Comparison of ENCODE assay signal across 1 cellular context in the genomic region with DNA sequence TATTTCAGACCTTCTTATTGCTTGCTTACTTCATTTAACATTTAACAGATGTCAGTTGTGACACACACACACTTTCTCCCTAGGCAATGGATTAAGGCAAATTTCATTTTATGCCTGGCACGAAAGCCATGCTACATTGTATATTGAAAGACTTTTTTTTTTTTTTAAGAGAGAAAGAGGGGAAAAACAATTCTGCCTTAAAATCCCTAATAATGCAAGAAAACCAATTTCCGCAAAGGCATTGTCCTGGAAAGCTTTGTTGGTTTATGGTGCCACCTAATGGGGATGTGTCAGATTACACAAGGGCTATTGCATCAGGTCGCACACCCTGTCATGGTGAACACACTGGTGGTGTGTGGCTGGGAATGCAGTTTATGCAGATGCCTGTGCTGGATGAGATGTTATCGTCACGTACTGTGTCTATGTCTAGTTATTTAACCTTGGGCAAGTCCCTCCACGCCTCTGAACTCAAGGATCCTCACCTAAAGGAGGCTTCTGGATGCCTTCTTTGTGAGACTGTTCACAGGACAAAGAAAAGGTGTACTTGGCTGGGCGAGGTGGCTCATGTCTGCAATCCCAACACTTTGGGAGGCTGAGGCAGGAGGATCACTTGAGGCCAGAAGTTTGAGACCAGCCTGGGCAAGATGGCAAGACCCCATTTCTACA.
TF ChIP-seq lines count a peak whose summit lies in the region.

No MANE protein-coding gene starts in this region.

TF ChIP-seq in K562, 482 proteins besides CTCF, POLR2A, EP300 and RAD21 (continued from another document and continues in another):
- TF ChIP-seq, protein P1, sequence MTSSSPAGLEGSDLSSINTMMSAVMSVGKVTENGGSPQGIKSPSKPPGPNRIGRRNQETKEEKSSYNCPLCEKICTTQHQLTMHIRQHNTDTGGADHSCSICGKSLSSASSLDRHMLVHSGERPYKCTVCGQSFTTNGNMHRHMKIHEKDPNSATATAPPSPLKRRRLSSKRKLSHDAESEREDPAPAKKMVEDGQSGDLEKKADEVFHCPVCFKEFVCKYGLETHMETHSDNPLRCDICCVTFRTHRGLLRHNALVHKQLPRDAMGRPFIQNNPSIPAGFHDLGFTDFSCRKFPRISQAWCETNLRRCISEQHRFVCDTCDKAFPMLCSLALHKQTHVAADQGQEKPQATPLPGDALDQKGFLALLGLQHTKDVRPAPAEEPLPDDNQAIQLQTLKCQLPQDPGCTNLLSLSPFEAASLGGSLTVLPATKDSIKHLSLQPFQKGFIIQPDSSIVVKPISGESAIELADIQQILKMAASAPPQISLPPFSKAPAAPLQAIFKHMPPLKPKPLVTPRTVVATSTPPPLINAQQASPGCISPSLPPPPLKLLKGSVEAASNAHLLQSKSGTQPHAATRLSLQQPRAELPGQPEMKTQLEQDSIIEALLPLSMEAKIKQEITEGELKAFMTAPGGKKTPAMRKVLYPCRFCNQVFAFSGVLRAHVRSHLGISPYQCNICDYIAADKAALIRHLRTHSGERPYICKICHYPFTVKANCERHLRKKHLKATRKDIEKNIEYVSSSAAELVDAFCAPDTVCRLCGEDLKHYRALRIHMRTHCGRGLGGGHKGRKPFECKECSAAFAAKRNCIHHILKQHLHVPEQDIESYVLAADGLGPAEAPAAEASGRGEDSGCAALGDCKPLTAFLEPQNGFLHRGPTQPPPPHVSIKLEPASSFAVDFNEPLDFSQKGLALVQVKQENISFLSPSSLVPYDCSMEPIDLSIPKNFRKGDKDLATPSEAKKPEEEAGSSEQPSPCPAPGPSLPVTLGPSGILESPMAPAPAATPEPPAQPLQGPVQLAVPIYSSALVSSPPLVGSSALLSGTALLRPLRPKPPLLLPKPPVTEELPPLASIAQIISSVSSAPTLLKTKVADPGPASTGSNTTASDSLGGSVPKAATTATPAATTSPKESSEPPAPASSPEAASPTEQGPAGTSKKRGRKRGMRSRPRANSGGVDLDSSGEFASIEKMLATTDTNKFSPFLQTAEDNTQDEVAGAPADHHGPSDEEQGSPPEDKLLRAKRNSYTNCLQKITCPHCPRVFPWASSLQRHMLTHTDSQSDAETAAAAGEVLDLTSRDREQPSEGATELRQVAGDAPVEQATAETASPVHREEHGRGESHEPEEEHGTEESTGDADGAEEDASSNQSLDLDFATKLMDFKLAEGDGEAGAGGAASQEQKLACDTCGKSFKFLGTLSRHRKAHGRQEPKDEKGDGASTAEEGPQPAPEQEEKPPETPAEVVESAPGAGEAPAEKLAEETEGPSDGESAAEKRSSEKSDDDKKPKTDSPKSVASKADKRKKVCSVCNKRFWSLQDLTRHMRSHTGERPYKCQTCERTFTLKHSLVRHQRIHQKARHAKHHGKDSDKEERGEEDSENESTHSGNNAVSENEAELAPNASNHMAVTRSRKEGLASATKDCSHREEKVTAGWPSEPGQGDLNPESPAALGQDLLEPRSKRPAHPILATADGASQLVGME (CRISPR knock-in tag; IDR thresholded peaks at IDR 0.05) = no peak
- TF ChIP-seq, protein P2, sequence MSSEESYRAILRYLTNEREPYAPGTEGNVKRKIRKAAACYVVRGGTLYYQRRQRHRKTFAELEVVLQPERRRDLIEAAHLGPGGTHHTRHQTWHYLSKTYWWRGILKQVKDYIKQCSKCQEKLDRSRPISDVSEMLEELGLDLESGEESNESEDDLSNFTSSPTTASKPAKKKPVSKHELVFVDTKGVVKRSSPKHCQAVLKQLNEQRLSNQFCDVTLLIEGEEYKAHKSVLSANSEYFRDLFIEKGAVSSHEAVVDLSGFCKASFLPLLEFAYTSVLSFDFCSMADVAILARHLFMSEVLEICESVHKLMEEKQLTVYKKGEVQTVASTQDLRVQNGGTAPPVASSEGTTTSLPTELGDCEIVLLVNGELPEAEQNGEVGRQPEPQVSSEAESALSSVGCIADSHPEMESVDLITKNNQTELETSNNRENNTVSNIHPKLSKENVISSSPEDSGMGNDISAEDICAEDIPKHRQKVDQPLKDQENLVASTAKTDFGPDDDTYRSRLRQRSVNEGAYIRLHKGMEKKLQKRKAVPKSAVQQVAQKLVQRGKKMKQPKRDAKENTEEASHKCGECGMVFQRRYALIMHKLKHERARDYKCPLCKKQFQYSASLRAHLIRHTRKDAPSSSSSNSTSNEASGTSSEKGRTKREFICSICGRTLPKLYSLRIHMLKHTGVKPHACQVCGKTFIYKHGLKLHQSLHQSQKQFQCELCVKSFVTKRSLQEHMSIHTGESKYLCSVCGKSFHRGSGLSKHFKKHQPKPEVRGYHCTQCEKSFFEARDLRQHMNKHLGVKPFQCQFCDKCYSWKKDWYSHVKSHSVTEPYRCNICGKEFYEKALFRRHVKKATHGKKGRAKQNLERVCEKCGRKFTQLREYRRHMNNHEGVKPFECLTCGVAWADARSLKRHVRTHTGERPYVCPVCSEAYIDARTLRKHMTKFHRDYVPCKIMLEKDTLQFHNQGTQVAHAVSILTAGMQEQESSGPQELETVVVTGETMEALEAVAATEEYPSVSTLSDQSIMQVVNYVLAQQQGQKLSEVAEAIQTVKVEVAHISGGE (CRISPR knock-in tag; IDR thresholded peaks at IDR 0.05) = no peak
- TF ChIP-seq TAF15 (IDR thresholded peaks at IDR 0.05; ENCODE audit: low read depth, low read length) = no peak
- TF ChIP-seq, protein P3, sequence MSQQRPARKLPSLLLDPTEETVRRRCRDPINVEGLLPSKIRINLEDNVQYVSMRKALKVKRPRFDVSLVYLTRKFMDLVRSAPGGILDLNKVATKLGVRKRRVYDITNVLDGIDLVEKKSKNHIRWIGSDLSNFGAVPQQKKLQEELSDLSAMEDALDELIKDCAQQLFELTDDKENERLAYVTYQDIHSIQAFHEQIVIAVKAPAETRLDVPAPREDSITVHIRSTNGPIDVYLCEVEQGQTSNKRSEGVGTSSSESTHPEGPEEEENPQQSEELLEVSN (IDR thresholded peaks at IDR 0.05; ENCODE audit: borderline replicate concordance in 1 of 2, extremely low read depth in 1 of 2, insufficient read depth in 1 of 2, insufficient read length in 1 of 2, low read depth in 1 of 2, low read length in 1 of 2, poor library complexity in 1 of 2, severe bottlenecking in 1 of 2) = no peak
- TF ChIP-seq CREB1 (IDR thresholded peaks at IDR 0.05) = no peak
- no peak for TF ChIP-seq CREB1 (CRISPR knock-in tag; IDR thresholded peaks at IDR 0.05)
- no peak for TF ChIP-seq PHB2 (IDR thresholded peaks at IDR 0.05; ENCODE audit: low read depth)
- no peak for TF ChIP-seq HDAC2 (IDR thresholded peaks at IDR 0.05)
- no peak for TF ChIP-seq HNRNPL (IDR thresholded peaks at IDR 0.05; ENCODE audit: low read depth, low read length)
- no peak for TF ChIP-seq FOXA1 (IDR thresholded peaks at IDR 0.05; ENCODE audit: borderline replicate concordance)
- TF ChIP-seq, protein P4, sequence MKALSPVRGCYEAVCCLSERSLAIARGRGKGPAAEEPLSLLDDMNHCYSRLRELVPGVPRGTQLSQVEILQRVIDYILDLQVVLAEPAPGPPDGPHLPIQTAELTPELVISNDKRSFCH (CRISPR knock-in tag; IDR thresholded peaks at IDR 0.05) = no peak
- TF ChIP-seq, protein P4 (tag; IDR thresholded peaks at IDR 0.05) = no peak
- no peak for TF ChIP-seq TEAD2 (tag; IDR thresholded peaks at IDR 0.05)
- TF ChIP-seq ZNF778 (CRISPR knock-in tag; IDR thresholded peaks at IDR 0.05) = no peak
- no peak for TF ChIP-seq GTF2A2 (tag; IDR thresholded peaks at IDR 0.05)
- TF ChIP-seq, protein P5, sequence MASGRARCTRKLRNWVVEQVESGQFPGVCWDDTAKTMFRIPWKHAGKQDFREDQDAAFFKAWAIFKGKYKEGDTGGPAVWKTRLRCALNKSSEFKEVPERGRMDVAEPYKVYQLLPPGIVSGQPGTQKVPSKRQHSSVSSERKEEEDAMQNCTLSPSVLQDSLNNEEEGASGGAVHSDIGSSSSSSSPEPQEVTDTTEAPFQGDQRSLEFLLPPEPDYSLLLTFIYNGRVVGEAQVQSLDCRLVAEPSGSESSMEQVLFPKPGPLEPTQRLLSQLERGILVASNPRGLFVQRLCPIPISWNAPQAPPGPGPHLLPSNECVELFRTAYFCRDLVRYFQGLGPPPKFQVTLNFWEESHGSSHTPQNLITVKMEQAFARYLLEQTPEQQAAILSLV (tag; IDR thresholded peaks at IDR 0.05) = peak; percentile 85
- peak; percentile 46; the same call in 1 of the 2 replicates for TF ChIP-seq JUN (IDR thresholded peaks at IDR 0.05; ENCODE audit: borderline replicate concordance, low read depth, low read length)
- no peak for TF ChIP-seq JUN (CRISPR knock-in tag; IDR thresholded peaks at IDR 0.05; ENCODE audit: borderline replicate concordance)
- no peak for TF ChIP-seq SRSF3 (IDR thresholded peaks at IDR 0.05; ENCODE audit: insufficient read depth, low read length)
- TF ChIP-seq CBFA2T2 (conservative IDR thresholded peaks at IDR 0.05) = no peak
- TF ChIP-seq HEY1 (CRISPR knock-in tag; IDR thresholded peaks at IDR 0.05; ENCODE audit: borderline replicate concordance) = no peak
- no peak for TF ChIP-seq FOXM1 (IDR thresholded peaks at IDR 0.05; ENCODE audit: low read depth)
- no peak for TF ChIP-seq FOXM1 (CRISPR knock-in tag; IDR thresholded peaks at IDR 0.05; ENCODE audit: low read depth)
- no peak for TF ChIP-seq NFIX (CRISPR knock-in tag; IDR thresholded peaks at IDR 0.05; ENCODE audit: low read depth)
- peak in 2 of 3 experiments; percentile 18 to 37 for TF ChIP-seq YY1 (IDR thresholded peaks at IDR 0.05; ENCODE audit: borderline replicate concordance in 1 of 3, control insufficient read depth in 1 of 3, extremely low read depth in 1 of 3, insufficient read depth in 3 of 3, insufficient read length in 1 of 3, insufficient replicate concordance in 2 of 3, low read depth in 1 of 3, low read length in 2 of 3)
- TF ChIP-seq MEF2D (tag; conservative IDR thresholded peaks at IDR 0.05; ENCODE audit: low read depth) = no peak
- TF ChIP-seq STAT5B (CRISPR knock-in tag; IDR thresholded peaks at IDR 0.05) = no peak
- TF ChIP-seq HCFC1 (IDR thresholded peaks at IDR 0.05; ENCODE audit: low read depth, low read length) = no peak; the same call in 1 of the 2 replicates
- no peak for TF ChIP-seq ZNF24 (IDR thresholded peaks at IDR 0.05)
- peak; percentile 96 for TF ChIP-seq EP400 (IDR thresholded peaks at IDR 0.05)
- TF ChIP-seq NELFE (IDR thresholded peaks at IDR 0.05; ENCODE audit: insufficient read depth, insufficient read length) = no peak
- peak; percentile 58; the same call in 1 of the 2 replicates for TF ChIP-seq GATA2 (CRISPR knock-in tag; IDR thresholded peaks at IDR 0.05)
- TF ChIP-seq, protein P6, sequence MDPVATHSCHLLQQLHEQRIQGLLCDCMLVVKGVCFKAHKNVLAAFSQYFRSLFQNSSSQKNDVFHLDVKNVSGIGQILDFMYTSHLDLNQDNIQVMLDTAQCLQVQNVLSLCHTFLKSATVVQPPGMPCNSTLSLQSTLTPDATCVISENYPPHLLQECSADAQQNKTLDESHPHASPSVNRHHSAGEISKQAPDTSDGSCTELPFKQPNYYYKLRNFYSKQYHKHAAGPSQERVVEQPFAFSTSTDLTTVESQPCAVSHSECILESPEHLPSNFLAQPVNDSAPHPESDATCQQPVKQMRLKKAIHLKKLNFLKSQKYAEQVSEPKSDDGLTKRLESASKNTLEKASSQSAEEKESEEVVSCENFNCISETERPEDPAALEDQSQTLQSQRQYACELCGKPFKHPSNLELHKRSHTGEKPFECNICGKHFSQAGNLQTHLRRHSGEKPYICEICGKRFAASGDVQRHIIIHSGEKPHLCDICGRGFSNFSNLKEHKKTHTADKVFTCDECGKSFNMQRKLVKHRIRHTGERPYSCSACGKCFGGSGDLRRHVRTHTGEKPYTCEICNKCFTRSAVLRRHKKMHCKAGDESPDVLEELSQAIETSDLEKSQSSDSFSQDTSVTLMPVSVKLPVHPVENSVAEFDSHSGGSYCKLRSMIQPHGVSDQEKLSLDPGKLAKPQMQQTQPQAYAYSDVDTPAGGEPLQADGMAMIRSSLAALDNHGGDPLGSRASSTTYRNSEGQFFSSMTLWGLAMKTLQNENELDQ (CRISPR knock-in tag; IDR thresholded peaks at IDR 0.05; ENCODE audit: borderline replicate concordance) = no peak
- TF ChIP-seq EZH2 (IDR thresholded peaks at IDR 0.05; ENCODE audit: borderline replicate concordance, low read depth, low read length) = no peak
- TF ChIP-seq SIRT6 (IDR thresholded peaks at IDR 0.05; ENCODE audit: low read depth, low read length) = no peak
- TF ChIP-seq, protein P7, sequence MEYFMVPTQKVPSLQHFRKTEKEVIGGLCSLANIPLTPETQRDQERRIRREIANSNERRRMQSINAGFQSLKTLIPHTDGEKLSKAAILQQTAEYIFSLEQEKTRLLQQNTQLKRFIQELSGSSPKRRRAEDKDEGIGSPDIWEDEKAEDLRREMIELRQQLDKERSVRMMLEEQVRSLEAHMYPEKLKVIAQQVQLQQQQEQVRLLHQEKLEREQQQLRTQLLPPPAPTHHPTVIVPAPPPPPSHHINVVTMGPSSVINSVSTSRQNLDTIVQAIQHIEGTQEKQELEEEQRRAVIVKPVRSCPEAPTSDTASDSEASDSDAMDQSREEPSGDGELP (CRISPR knock-in tag; IDR thresholded peaks at IDR 0.05; ENCODE audit: borderline replicate concordance) = no peak; the same call in 1 of the 2 replicates
- TF ChIP-seq HIVEP1 (CRISPR knock-in tag; IDR thresholded peaks at IDR 0.05) = no peak
- no peak for TF ChIP-seq RAD51 (IDR thresholded peaks at IDR 0.05; ENCODE audit: borderline replicate concordance, low read depth)
- TF ChIP-seq, protein P8, sequence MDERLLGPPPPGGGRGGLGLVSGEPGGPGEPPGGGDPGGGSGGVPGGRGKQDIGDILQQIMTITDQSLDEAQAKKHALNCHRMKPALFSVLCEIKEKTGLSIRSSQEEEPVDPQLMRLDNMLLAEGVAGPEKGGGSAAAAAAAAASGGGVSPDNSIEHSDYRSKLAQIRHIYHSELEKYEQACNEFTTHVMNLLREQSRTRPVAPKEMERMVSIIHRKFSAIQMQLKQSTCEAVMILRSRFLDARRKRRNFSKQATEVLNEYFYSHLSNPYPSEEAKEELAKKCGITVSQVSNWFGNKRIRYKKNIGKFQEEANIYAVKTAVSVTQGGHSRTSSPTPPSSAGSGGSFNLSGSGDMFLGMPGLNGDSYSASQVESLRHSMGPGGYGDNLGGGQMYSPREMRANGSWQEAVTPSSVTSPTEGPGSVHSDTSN (CRISPR knock-in tag; IDR thresholded peaks at IDR 0.05; ENCODE audit: low read depth) = no peak
- TF ChIP-seq, protein P8 (tag; conservative IDR thresholded peaks at IDR 0.05; ENCODE audit: low read depth) = no peak
- TF ChIP-seq ZNF583 (CRISPR knock-in tag; IDR thresholded peaks at IDR 0.05) = no peak
- peak; percentile 99 for TF ChIP-seq CEBPG (CRISPR knock-in tag; IDR thresholded peaks at IDR 0.05)
- peak; percentile 97 to 99 for TF ChIP-seq CEBPG (tag; conservative IDR thresholded peaks at IDR 0.05 in 1 of 2, IDR thresholded peaks at IDR 0.05 in 1 of 2)
